15 cellular contexts compared by ENCODE assay signal in the genomic region with DNA sequence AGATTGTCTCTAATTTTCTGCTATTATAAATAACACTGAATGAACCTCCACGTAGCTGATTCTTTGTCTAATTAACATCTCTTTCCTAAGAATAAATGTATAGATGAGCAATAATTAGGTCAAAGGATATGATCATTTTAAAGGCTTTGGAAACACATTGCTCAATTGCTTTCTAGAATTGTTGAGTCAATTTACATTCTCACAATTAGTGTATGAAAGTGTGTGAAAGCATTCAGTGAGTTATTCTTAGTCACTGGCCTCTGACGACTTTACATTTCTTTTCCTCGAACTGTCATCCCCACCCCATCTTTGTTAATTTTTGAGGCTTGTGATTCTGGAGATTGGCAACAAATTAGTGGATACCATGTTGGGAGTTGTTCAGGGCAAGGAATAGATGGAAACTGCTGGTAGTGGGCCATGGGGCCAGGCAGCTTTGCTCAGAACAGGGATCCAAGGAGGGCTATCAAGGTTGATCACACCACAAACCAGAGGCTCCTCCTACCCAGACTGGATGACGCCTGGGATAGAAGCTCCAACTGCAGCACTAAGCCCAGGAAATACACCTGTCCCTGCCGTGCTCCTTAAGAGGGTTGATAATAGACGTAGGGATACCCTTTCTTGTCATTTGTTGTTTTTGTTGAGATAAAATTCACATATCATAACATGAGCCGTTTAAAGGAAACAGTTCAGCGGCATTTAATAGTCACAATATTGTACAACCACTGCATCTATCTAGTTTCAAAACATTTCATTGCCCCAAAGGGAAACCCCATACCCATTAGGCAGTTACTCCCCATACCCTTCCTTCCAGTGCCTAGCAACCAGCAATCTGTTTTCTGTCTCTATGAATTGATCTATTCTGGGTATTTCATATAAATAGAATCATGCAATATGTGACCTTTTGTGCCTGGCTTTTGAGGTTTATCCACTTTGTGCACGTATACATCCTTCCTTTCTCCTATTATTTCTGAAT. TPM values are rescaled to one million over a fixed set of nuclear protein-coding genes. Genes with fewer than 3 reads are reported as not detected.
A peak's percentile ranks its signal among the peaks of the same experiment; 100 is the strongest.
DNase-seq lines count a peak whose midpoint lies in the region; ATAC-seq lines count a peak whose summit lies in the region.
"Had no signal": no experiment of that assay in that cellular context is flagged by ENCODE, and none has a peak within 500 bp of the region (broad histone marks: within the 10 kb centered on the region; RNA-seq: fewer than 3 reads in every experiment).

No MANE protein-coding gene starts in this region.

- in situ Hi-C loops in G401 (cut with HindIII; ENCODE audit: low sequenced_read_pairs) = no loop called here

- DNase-seq in activated CD4-positive, alpha-beta T cell treated with anti-CD3 and anti-CD28 coated beads for 48 hours = peak; percentile 23
- DNase-seq in activated CD4-positive, alpha-beta T cell treated with anti-CD3 and anti-CD28 coated beads for 4 hours = no peak
- DNase-seq in epithelial cell of prostate (ENCODE audit: low read depth, low spot score) (peak; percentile 63), 8988T (no peak), G401 (ENCODE audit: low spot score) (no peak), inferior parietal cortex (ENCODE audit: extremely low spot score) (no peak)
- DNase-seq: dermis blood vessel endothelial cell, Kasumi-1, midbrain, NCI-H345, transverse colon had no signal

- H3K27ac ChIP-seq in epithelial cell of prostate = peak overlapping the region; percentile 61
- H3K27ac ChIP-seq: A549, transverse colon had no signal

- peak; percentile 82 for ATAC-seq in GM21360 (IDR thresholded peaks at IDR 0.05; ENCODE audit: unreplicated experiment)
- ATAC-seq in HG03175 (IDR thresholded peaks at IDR 0.05; ENCODE audit: unreplicated experiment) = peak; percentile 54
- ATAC-seq: A549, Right ventricle myocardium inferior had no signal

RNA-seq across cellular contexts. Expression of a gene that starts 27.9 kb away (rescaled TPM):
- 24.4 and 34.2 TPM in 2 replicates for total RNA-seq in G401 (2014; rRNA removed; shearing (Covaris generic))

RNA-seq across cellular contexts. Expression of a gene that starts 49.6 kb away (rescaled TPM):
- not detected in 2 replicates for total RNA-seq in G401 (2014; rRNA removed; shearing (Covaris generic))

Comparison
In these comparisons a context has a peak if more than half of its experiments do, and no peak if none do; other contexts are left out.
1. DNase-seq: peak in activated CD4-positive, alpha-beta T cell treated with anti-CD3 and anti-CD28 coated beads for 48 hours (single experiment) and epithelial cell of prostate (single experiment); none in activated CD4-positive, alpha-beta T cell treated with anti-CD3 and anti-CD28 coated beads for 4 hours (0 of 2), 8988T (single experiment), G401 (single experiment) and inferior parietal cortex (single experiment).